8 cellular contexts compared by ENCODE assay signal in genomic region chr19:54207908-54208783, GRCh38. TPM values are rescaled to one million over a fixed set of nuclear protein-coding genes. Genes with fewer than 3 reads are reported as not detected.
DNase-seq lines count a peak whose midpoint lies in the region; ATAC-seq and TF ChIP-seq lines count a peak whose summit lies in the region.

No MANE protein-coding gene starts in this region.

- 0 out of 2 replicates have a peak, but pooled peaks cover 6% of the 10 kb centered on the region for H3F3A ChIP-seq in OCI-LY1 (ENCODE audit: insufficient read depth, low read length)

- H4K20me1 ChIP-seq in DND-41 (ENCODE audit: insufficient read depth, low read length) (peaks cover 83% of the 10 kb centered on the region), OCI-LY1 (ENCODE audit: insufficient read depth, low read length) (no peaks in the 10 kb centered on the region)

- WGBS in adrenal gland, 4 donors = 42 to 52% (median 49%) methylated on average over 17 to 21 of the region's 21 CpGs

- H3K4me2 ChIP-seq in DND-41 (ENCODE audit: insufficient read depth, low read length) = no peak overlapping the region
- peak overlapping the region; percentile 21; the same call in 1 of the 2 replicates for H3K4me2 ChIP-seq in OCI-LY1 (ENCODE audit: low read length)
- no peak overlapping the region for H3K4me2 ChIP-seq in skeletal muscle satellite cell (ENCODE audit: low read length)

- no peaks in the 10 kb centered on the region for H3K27me3 ChIP-seq in DND-41 (ENCODE audit: insufficient read depth, low read length, poor library complexity)
- no peaks in the 10 kb centered on the region for H3K27me3 ChIP-seq in OCI-LY1 (ENCODE audit: insufficient read depth, low read length)
- H3K27me3 ChIP-seq in adrenal gland = no peaks in the 10 kb centered on the region
- H3K27me3 ChIP-seq in skeletal muscle satellite cell (ENCODE audit: control insufficient read depth, insufficient read depth, low read length) = no peaks in the 10 kb centered on the region

- TF ChIP-seq CTCF in DND-41 (IDR thresholded peaks at IDR 0.05; ENCODE audit: borderline replicate concordance, extremely low read depth, low read length, poor library complexity, severe bottlenecking) (no peak), OCI-LY1 (IDR thresholded peaks at IDR 0.05; ENCODE audit: low read length) (no peak), adrenal gland (IDR thresholded peaks at IDR 0.05) (no peak)

- H3K9me3 ChIP-seq in DND-41 (ENCODE audit: insufficient read depth, low read length, severe bottlenecking) (no peaks in the 10 kb centered on the region), OCI-LY1 (ENCODE audit: low read length) (no peaks in the 10 kb centered on the region), adrenal gland (replicated peaks in 1 of 3) (no peaks in the 10 kb centered on the region), skeletal muscle satellite cell (replicated peaks; ENCODE audit: low read length) (no peaks in the 10 kb centered on the region)

- H3K27ac ChIP-seq in DND-41 (ENCODE audit: low read length) (no peak overlapping the region), OCI-LY1 (ENCODE audit: low read depth, low read length, poor library complexity, severe bottlenecking) (peak overlapping the region; percentile 64), adrenal gland (peak overlapping the region; percentile 84 to 100 (median 95))

- no peaks in the 10 kb centered on the region for H3K9me2 ChIP-seq in OCI-LY1 (ENCODE audit: low read depth, low read length)

- H3K9ac ChIP-seq in DND-41 (ENCODE audit: low read depth, low read length) (no peak overlapping the region), OCI-LY1 (ENCODE audit: low read length) (no peak overlapping the region), skeletal muscle satellite cell (ENCODE audit: low read depth, low read length) (peak overlapping the region; percentile 14)

- peak; percentile 32 to 60 for TF ChIP-seq POLR2A in adrenal gland (IDR thresholded peaks at IDR 0.05)

- H2AFZ ChIP-seq in DND-41 (ENCODE audit: low read depth, low read length) (no peak overlapping the region), OCI-LY1 (ENCODE audit: low read length) (no peak overlapping the region)

- ATAC-seq in DND-41 (ENCODE audit: insufficient read depth, low read depth) (peak; percentile 31), HG03439 (IDR thresholded peaks at IDR 0.05; ENCODE audit: unreplicated experiment) (no peak)

- intact Hi-C loops in adrenal gland (cut with DNase I) = no loop called here

- H3K79me2 ChIP-seq in DND-41 (ENCODE audit: insufficient read depth, low read length) (peaks cover 61% of the 10 kb centered on the region), OCI-LY1 (ENCODE audit: insufficient read depth, low read length) (peaks cover 20% of the 10 kb centered on the region)

- H3K4me3 ChIP-seq in DND-41 (ENCODE audit: low read depth in 1 of 2, low read length in 2 of 2) = no peak overlapping the region
- no peak overlapping the region for H3K4me3 ChIP-seq in OCI-LY1 (ENCODE audit: low read depth, low read length, poor library complexity, severe bottlenecking)
- H3K4me3 ChIP-seq in adrenal gland = no peak overlapping the region
- H3K4me3 ChIP-seq in skeletal muscle satellite cell (ENCODE audit: low read length) = no peak overlapping the region

- H3K36me3 ChIP-seq in DND-41 (ENCODE audit: insufficient read depth, low read length) (peaks cover 77% of the 10 kb centered on the region), OCI-LY1 (ENCODE audit: insufficient read depth, low read length) (peaks cover 93% of the 10 kb centered on the region), adrenal gland (replicated peaks in 1 of 2) (peaks cover 0 to 52% of the 10 kb centered on the region in 2 donors), skeletal muscle satellite cell (ENCODE audit: insufficient read depth, low read length) (peaks cover 63% of the 10 kb centered on the region)

- H3K4me1 ChIP-seq in DND-41 (ENCODE audit: insufficient read depth, low read length) (peaks cover 33% of the 10 kb centered on the region), OCI-LY1 (ENCODE audit: insufficient read depth, low read length, severe bottlenecking) (peaks cover 49% of the 10 kb centered on the region), adrenal gland (replicated peaks in 1 of 2) (peaks cover 43 to 75% of the 10 kb centered on the region in 2 donors), skeletal muscle satellite cell (ENCODE audit: control insufficient read depth, insufficient read depth, low read length) (peaks cover 47% of the 10 kb centered on the region)

- peak; percentile 30 for DNase-seq in DND-41
- peak; percentile 37 for DNase-seq in HCEC 1CT
- peak; percentile 71 to 99 (median 95) for DNase-seq in adrenal gland
- peak in 33 of 51 donors; percentile 3 to 65 (median 35) for DNase-seq in hypothalamus (lab: John Stamatoyannopoulos, UW)
- no peak for DNase-seq in ecto neural progenitor cell (ENCODE audit: low spot score)

RNA-seq across cellular contexts. Expression of gene RPS9, which starts 7.5 kb away (rescaled TPM):
- total RNA-seq in adrenal gland = 1,000 to 10,000 TPM in 7 of 8 donors, 100 to 1,000 TPM in 1; 928 to 2,677 (median 1,834) TPM
- 1,000 to 10,000 TPM in 2 of 3 donors, 100 to 1,000 TPM in 1; 545 to 3,006 (median 1,900) TPM for polyA plus RNA-seq in adrenal gland
- 1,398 and 1,979 TPM in 2 replicates for total RNA-seq in skeletal muscle satellite cell (2012; rRNA removed)

RNA-seq across cellular contexts. Expression of gene LILRB3, which starts 14.7 kb away (rescaled TPM):
- total RNA-seq in adrenal gland = 10 to 100 TPM in 6 of 8 donors, 1 to 10 TPM in 1, under 1 TPM in 1; 0.60 to 56.2 (median 13.0) TPM
- 10 to 100 TPM in 1 of 3 donors, 1 to 10 TPM in 2; 2.8 to 32.6 (median 9.5) TPM for polyA plus RNA-seq in adrenal gland
- total RNA-seq in skeletal muscle satellite cell (2012; rRNA removed) = under 0.01 and 0.25 TPM in 2 replicates

RNA-seq across cellular contexts. Expression of gene TSEN34, which starts 17.0 kb away (rescaled TPM):
- total RNA-seq in adrenal gland = 100 to 1,000 TPM in 5 of 8 donors, 10 to 100 TPM in 3; 66.4 to 201 (median 113) TPM
- polyA plus RNA-seq in adrenal gland = 10 to 100 TPM; 21.5 to 41.2 (median 26.1) TPM
- 83.1 and 83.4 TPM in 2 replicates for total RNA-seq in skeletal muscle satellite cell (2012; rRNA removed)

RNA-seq across cellular contexts. Expression of gene MBOAT7, which starts 18.8 kb away (rescaled TPM):
- 100 to 1,000 TPM; 285 to 670 (median 495) TPM for total RNA-seq in adrenal gland
- 100 to 1,000 TPM; 130 to 190 (median 189) TPM for polyA plus RNA-seq in adrenal gland
- total RNA-seq in skeletal muscle satellite cell (2012; rRNA removed) = 17.2 and 26.6 TPM in 2 replicates

RNA-seq across cellular contexts. Expression of gene LILRA6, which starts 34.4 kb away (rescaled TPM):
- total RNA-seq in adrenal gland = 1 to 10 TPM in 7 of 8 donors, under 1 TPM in 1; 0.30 to 9.3 (median 5.8) TPM
- polyA plus RNA-seq in adrenal gland = 1 to 10 TPM; 2.5 to 8.5 (median 3.9) TPM
- total RNA-seq in skeletal muscle satellite cell (2012; rRNA removed) = not detected in 2 replicates
